Comparison of ENCODE assay signal across 17 cellular contexts in genomic region chr2:190603374-190603773, GRCh38.
"Had no signal": no experiment of that assay in that cellular context is flagged by ENCODE, and none has a peak within 500 bp of the region (broad histone marks: within the 10 kb centered on the region; RNA-seq: fewer than 3 reads in every experiment).

No MANE protein-coding gene starts in this region.

- ATAC-seq: esophagus mucosa, upper lobe of right lung, WTC11 had no signal

- DNase-seq: activated CD4-positive, alpha-beta T cell treated with anti-CD3 and anti-CD28 coated beads for 48 hours; activated CD8-positive, alpha-beta memory T cell treated with anti-CD3 and anti-CD28 coated beads for 24 hours; activated naive CD4-positive, alpha-beta T cell treated with anti-CD3 and anti-CD28 coated beads, Interleukin-2, amount 10 ng/mL, durations not matched to agents 7 days and 5 days; brain microvascular endothelial cell; islet precursor cell; left ventricle myocardium inferior; mesendoderm; spleen; stimulated activated CD4-positive, alpha-beta T cell treated with anti-CD3 and anti-CD28 coated beads, Interleukin-1b, Interleukin-23, amount 100 ng/mL, for 48 hours; stimulated activated naive CD4-positive, alpha-beta T cell; testis; upper lobe of right lung had no signal

- H3K27ac Mint-ChIP-seq: activated naive CD4-positive, alpha-beta T cell treated with anti-CD3 and anti-CD28 coated beads, Interleukin-2, amount 10 ng/mL, durations not matched to agents 7 days and 5 days; activated T-helper 2 cell treated with anti-CD3 and anti-CD28 coated beads, Interferon-gamma antibody, Interleukin-2, Interleukin-4, amounts not matched to agents 10 μg/mL and 5 μg/mL and 100 μg/mL, durations not matched to agents 14 hours and 24 hours and 36 hours; T-helper 1 cell treated with Interleukin-12 subunit alpha and Interleukin-12 subunit beta and Interleukin-4 antibody, amounts not matched to agents 30 μg/mL and 1 μg/mL, for 36 hours; WTC11 had no signal

- H3K27me3 Mint-ChIP-seq: activated naive CD4-positive, alpha-beta T cell treated with anti-CD3 and anti-CD28 coated beads, Interleukin-2, amount 10 ng/mL, durations not matched to agents 7 days and 5 days had no signal

- H3K9me3 Mint-ChIP-seq: activated naive CD4-positive, alpha-beta T cell treated with anti-CD3 and anti-CD28 coated beads, Interleukin-2, amount 10 ng/mL, durations not matched to agents 7 days and 5 days; activated T-helper 2 cell treated with anti-CD3 and anti-CD28 coated beads, Interferon-gamma antibody, Interleukin-2, Interleukin-4, amounts not matched to agents 10 μg/mL and 5 μg/mL and 100 μg/mL, durations not matched to agents 14 hours and 24 hours and 36 hours; T-helper 1 cell treated with Interleukin-12 subunit alpha and Interleukin-12 subunit beta and Interleukin-4 antibody, amounts not matched to agents 30 μg/mL and 1 μg/mL, for 36 hours had no signal

- H3K36me3 Mint-ChIP-seq: activated naive CD4-positive, alpha-beta T cell treated with anti-CD3 and anti-CD28 coated beads, Interleukin-2, amount 10 ng/mL, durations not matched to agents 7 days and 5 days; WTC11 had no signal

- H3K4me3 Mint-ChIP-seq: activated naive CD4-positive, alpha-beta T cell treated with anti-CD3 and anti-CD28 coated beads, Interleukin-2, amount 10 ng/mL, durations not matched to agents 7 days and 5 days; neural crest cell; T-helper 1 cell treated with Interleukin-12 subunit alpha and Interleukin-12 subunit beta and Interleukin-4 antibody, amounts not matched to agents 30 μg/mL and 1 μg/mL, for 36 hours; WTC11 had no signal
